7 cellular contexts compared by ENCODE assay signal in the genomic region with DNA sequence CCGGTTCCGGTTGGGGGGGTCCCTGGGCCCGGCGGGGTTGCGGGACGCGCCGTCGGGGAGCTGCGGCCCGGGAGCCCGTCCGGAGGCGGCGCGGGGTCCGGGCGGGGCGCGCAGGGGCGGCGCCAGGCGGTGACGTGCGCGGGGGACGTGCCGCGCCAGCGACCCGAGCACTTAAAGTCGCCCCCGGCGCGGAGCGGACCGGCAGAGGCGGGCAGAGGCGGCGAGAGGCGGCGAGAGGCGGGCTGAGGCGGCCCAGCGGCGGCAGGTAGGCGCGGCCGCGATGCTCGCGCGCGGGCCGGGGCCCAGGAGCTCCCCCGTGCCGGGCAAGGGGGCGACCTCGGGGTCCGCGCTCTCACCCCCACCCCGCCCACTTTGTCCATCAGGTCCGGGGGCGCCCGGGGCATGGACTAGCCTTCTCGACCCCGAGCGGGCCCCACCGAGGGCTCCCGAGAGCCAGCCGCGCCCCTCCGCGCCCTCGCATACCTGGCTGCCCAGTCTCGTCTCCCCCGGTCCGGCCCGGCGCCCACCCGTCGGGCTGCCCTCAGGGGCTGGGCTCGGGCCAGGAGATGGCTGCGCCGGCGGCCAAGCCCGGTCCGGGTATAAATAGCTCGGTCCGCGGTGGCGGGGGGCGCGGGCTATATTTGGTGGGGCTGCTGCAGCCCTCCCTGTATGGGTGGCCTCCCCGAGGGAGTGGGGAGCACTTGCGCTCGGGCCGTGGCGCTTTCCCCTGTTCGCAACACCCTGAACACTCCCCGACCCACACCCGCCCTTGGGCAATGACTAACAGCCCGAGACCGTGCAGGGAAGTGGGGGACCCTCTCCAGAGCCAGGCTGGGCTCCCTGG. TPM values are rescaled to one million over a fixed set of nuclear protein-coding genes. Genes with fewer than 3 reads are reported as not detected.
DNase-seq lines count a peak whose midpoint lies in the region; ATAC-seq and TF ChIP-seq lines count a peak whose summit lies in the region.

A gene (plus strand): TSS at position 201 of the 844 bp plus-strand sequence. CDS start 6,967 bp downstream, outside the sequence.

- peak within 1 kb of the TSS; percentile 63 for H3K27ac ChIP-seq in fibroblast of lung (ENCODE audit: insufficient read depth, low read length)

- no peaks in the 10 kb centered on the region for H3K27me3 ChIP-seq in fibroblast of lung (ENCODE audit: control insufficient read depth, insufficient read depth, low read length)

- peak within 1 kb of the TSS; percentile 79 for H3K9ac ChIP-seq in fibroblast of lung (ENCODE audit: insufficient read depth, low read length)

- H3K9me3 ChIP-seq in fibroblast of lung (ENCODE audit: control insufficient read depth, insufficient read depth, low read depth, low read length) = no peaks in the 10 kb centered on the region

- H3K4me3 ChIP-seq in fibroblast of lung (replicated peaks in 1 of 4; ENCODE audit: control extremely low read depth in 1 of 4, insufficient read depth in 1 of 4, low read depth in 3 of 4, low read length in 4 of 4) = peak within 1 kb of the TSS; percentile 68 to 77 (median 72)

- H3K27ac Mint-ChIP-seq in natural killer cell treated with Interleukin-12 subunit alpha and Interleukin-12 subunit beta and Interleukin-15 and Interleukin-18, amount 100 ng/mL, for 72 hours = peak within 1 kb of the TSS; percentile 64 to 89

- TF ChIP-seq CTCF in GM13977 (IDR thresholded peaks at IDR 0.05; ENCODE audit: extremely low read depth, insufficient read depth, missing control alignments) (no peak), fibroblast of lung (conservative IDR thresholded peaks at IDR 0.05 in 1 of 2, IDR thresholded peaks at IDR 0.05 in 1 of 2; ENCODE audit: low read depth in 1 of 2, low read length in 2 of 2) (no peak)

- H3K79me2 ChIP-seq in fibroblast of lung (ENCODE audit: control insufficient read depth, insufficient read depth, low read length) = peaks cover 44% of the 10 kb centered on the region

- peak; percentile 36 for ATAC-seq in HG02610 (IDR thresholded peaks at IDR 0.05; ENCODE audit: unreplicated experiment)
- peak; percentile 73 to 78 for ATAC-seq in natural killer cell treated with Interleukin-12 subunit alpha and Interleukin-12 subunit beta and Interleukin-15 and Interleukin-18, amount 100 ng/mL, for 72 hours

- peak within 1 kb of the TSS; percentile 91 for H3K4me3 Mint-ChIP-seq in natural killer cell treated with Interleukin-12 subunit alpha and Interleukin-12 subunit beta and Interleukin-15 and Interleukin-18, amount 100 ng/mL, for 72 hours

- no peaks in the 10 kb centered on the region for H3K36me3 Mint-ChIP-seq in natural killer cell treated with Interleukin-12 subunit alpha and Interleukin-12 subunit beta and Interleukin-15 and Interleukin-18, amount 100 ng/mL, for 72 hours

- peaks cover 6% of the 10 kb centered on the region for H3K36me3 ChIP-seq in fibroblast of lung (ENCODE audit: control insufficient read depth, insufficient read depth, low read length)

- H3K4me1 Mint-ChIP-seq in natural killer cell treated with Interleukin-12 subunit alpha and Interleukin-12 subunit beta and Interleukin-15 and Interleukin-18, amount 100 ng/mL, for 72 hours (ENCODE audit: low read depth in 2 of 2) = peaks cover 4 to 12% of the 10 kb centered on the region in 2 donors

- H3K27me3 Mint-ChIP-seq in natural killer cell treated with Interleukin-12 subunit alpha and Interleukin-12 subunit beta and Interleukin-15 and Interleukin-18, amount 100 ng/mL, for 72 hours = no peaks in the 10 kb centered on the region

- peaks cover 14% of the 10 kb centered on the region for H3K4me1 ChIP-seq in fibroblast of lung (ENCODE audit: control insufficient read depth, extremely low read depth, insufficient read depth, low read length)

- no peaks in the 10 kb centered on the region for H4K20me1 ChIP-seq in fibroblast of lung (ENCODE audit: control insufficient read depth, extremely low read depth, insufficient read depth, low read length)

- H2AFZ ChIP-seq in fibroblast of lung (ENCODE audit: low read length) = no peak within 1 kb of the TSS

- in situ Hi-C loops in GM13977 (cut with MboI; ENCODE audit: low pct_unique_long_range_greater_than_20kb, low sequenced_read_pairs, unreplicated experiment) = no loop called here

- peak; percentile 98 for DNase-seq in GM13977 (ENCODE audit: low spot score)
- DNase-seq in NCI-H69 (lab: John Stamatoyannopoulos, UW) = peak; percentile 79
- peak; percentile 65 to 79 for DNase-seq in activated T-cell treated with anti-CD3 and anti-CD28 coated beads, Interleukin-2, amount 50 U/mL, for 48 hours
- DNase-seq in fibroblast of lung (ENCODE audit: low read depth in 2 of 2) = peak; percentile 70 to 77
- DNase-seq in natural killer cell treated with Interleukin-12 subunit alpha and Interleukin-12 subunit beta and Interleukin-15 and Interleukin-18, amount 100 ng/mL, for 72 hours (ENCODE audit: low spot score) = peak; percentile 87
- DNase-seq in ureter (ENCODE audit: low spot score) = peak; percentile 80

- peak within 1 kb of the TSS; percentile 77 for H3K4me2 ChIP-seq in fibroblast of lung (ENCODE audit: extremely low read depth, insufficient read depth, low read length)

- H3K9me3 Mint-ChIP-seq in natural killer cell treated with Interleukin-12 subunit alpha and Interleukin-12 subunit beta and Interleukin-15 and Interleukin-18, amount 100 ng/mL, for 72 hours = no peaks in the 10 kb centered on the region

RNA-seq across cellular contexts. Expression of the gene that starts here (rescaled TPM):
- total RNA-seq in fibroblast of lung (99.4 and 107 TPM in 2 replicates), ureter (44.2 TPM)
- 36.0 and 71.0 TPM in 2 replicates for polyA plus RNA-seq in fibroblast of lung
- polyA plus RNA-seq in fibroblast of lung (2012) = 114 and 177 TPM in 2 replicates
- polyA minus RNA-seq in fibroblast of lung (ENCODE audit: low replicate concordance) = 65.0 and 109 TPM in 2 replicates
- 100 to 1,000 TPM; 241 to 534 TPM for total RNA-seq in natural killer cell treated with Interleukin-12 subunit alpha and Interleukin-12 subunit beta and Interleukin-15 and Interleukin-18, amount 100 ng/mL, for 72 hours

Comparison
In these comparisons a context has a peak if more than half of its experiments do, and no peak if none do; other contexts are left out.
1. Peak in every context shown above with its lines: DNase-seq, ATAC-seq, H3K4me3 ChIP-seq and H3K27ac ChIP-seq.